1 cellular context compared by ENCODE assay signal in genomic region chr2:241242306-241242705, GRCh38.
TF ChIP-seq lines count a peak whose summit lies in the region.

No MANE protein-coding gene starts in this region.

TF ChIP-seq in HepG2, 621 proteins besides CTCF, POLR2A, EP300 and RAD21:
- TF ChIP-seq ZNF768 (CRISPR knock-in tag; IDR thresholded peaks at IDR 0.05) (0 out of 2 replicates have a peak, but pooled peaks have one; percentile 13), POLR2AphosphoS5 (IDR thresholded peaks at IDR 0.05; ENCODE audit: low read depth, low read length) (peak; percentile 40; the same call in 1 of the 2 replicates), RBM22 (optimal IDR thresholded peaks at IDR 0.05; ENCODE audit: low read length) (peak; percentile 86), ZNF318 (CRISPR knock-in tag; IDR thresholded peaks at IDR 0.05) (no peak), ZNF687 (CRISPR knock-in tag; IDR thresholded peaks at IDR 0.05) (peak; percentile 19; the same call in 1 of the 2 replicates)
